32 cellular contexts compared by ENCODE assay signal in genomic region chr2:139626128-139626527, GRCh38.
"Had no signal": no experiment of that assay in that cellular context is flagged by ENCODE, and none has a peak within 500 bp of the region (broad histone marks: within the 10 kb centered on the region; RNA-seq: fewer than 3 reads in every experiment).

No MANE protein-coding gene starts in this region.

- FAIRE-seq: bronchial epithelial cell, TTC549 had no signal

- H3K27ac ChIP-seq: adrenal gland, ascending aorta, cardiac muscle cell, VCaP had no signal

- H3K4me3 ChIP-seq: adrenal gland, ascending aorta, cardiac muscle cell had no signal

- DNase-seq: activated B cell treated with CpG ODN at 0.5 μM for 24 hours; activated CD4-positive, alpha-beta memory T cell treated with anti-CD3 and anti-CD28 coated beads for 36 hours; activated CD4-positive, alpha-beta T cell treated with anti-CD3 and anti-CD28 coated beads for 4 hours; activated CD4-positive, alpha-beta T cell treated with anti-CD3 and anti-CD28 coated beads, Interleukin-2, amount 10 ng/mL, durations not matched to agents 24 days and 14 days; activated CD4-positive, alpha-beta T cell treated with anti-CD3 and anti-CD28 coated beads, Interleukin-2, amount 50 U/mL, for 1 hour; activated CD4-positive, alpha-beta T cell treated with anti-CD3 and anti-CD28 coated beads, Interleukin-2, amount 50 U/mL, for 4 hours; activated CD4-positive, CD25-positive, alpha-beta regulatory T cell treated with anti-CD3 and anti-CD28 coated beads, Interleukin-2, amount 50 U/mL, for 72 hours; activated CD8-positive, alpha-beta memory T cell treated with anti-CD3 and anti-CD28 coated beads, Interleukin-2, amount 50 U/mL, for 4 hours; activated CD8-positive, alpha-beta T cell treated with anti-CD3 and anti-CD28 coated beads for 36 hours; activated effector memory CD4-positive, alpha-beta T cell treated with anti-CD3 and anti-CD28 coated beads, Interleukin-2, amount 50 U/mL, for 16 hours; activated gamma-delta T cell treated with Interleukin-2 at 50 U/mL for 16 hours; activated naive CD4-positive, alpha-beta T cell; activated naive CD4-positive, alpha-beta T cell treated with anti-CD3 and anti-CD28 coated beads for 36 hours; activated naive CD4-positive, alpha-beta T cell treated with anti-CD3 and anti-CD28 coated beads, Interleukin-2, amount 50 U/mL, for 16 hours; activated naive CD8-positive, alpha-beta T cell treated with anti-CD3 and anti-CD28 coated beads for 36 hours; activated T-cell treated with anti-CD3 and anti-CD28 coated beads for 4 hours; activated T-cell treated with anti-CD3 and anti-CD28 coated beads, Interleukin-2, amount 50 U/mL, for 1 hour; activated T-cell treated with anti-CD3 and anti-CD28 coated beads, Interleukin-2, amount 50 U/mL, for 4 hours; activated T-cell treated with anti-CD3 and anti-CD28 coated beads, Interleukin-2, amount 50 U/mL, for 72 hours; adrenal gland; amniotic stem cell; caudate nucleus; cerebellar nuclear complex; T-helper 17 cell; T-helper 9 cell had no signal

- H3K36me3 ChIP-seq: adrenal gland, ascending aorta, cardiac muscle cell had no signal

- ATAC-seq: activated CD8-positive, alpha-beta T cell treated with anti-CD3 and anti-CD28 coated beads for 36 hours; activated naive CD4-positive, alpha-beta T cell treated with anti-CD3 and anti-CD28 coated beads, Interleukin-2, amount 50 U/mL, for 72 hours; activated T-cell treated with anti-CD3 and anti-CD28 coated beads, Interleukin-2, amount 50 U/mL, for 4 hours; activated T-cell treated with anti-CD3 and anti-CD28 coated beads, Interleukin-2, amount 50 U/mL, for 72 hours; activated T-helper 17 cell treated with anti-CD3 and anti-CD28 coated beads, Interleukin-2, amount 50 U/mL, for 72 hours; T-helper 17 cell had no signal

- H3K27me3 ChIP-seq: adrenal gland, ascending aorta, cardiac muscle cell had no signal

- H3K9me3 ChIP-seq: adrenal gland, ascending aorta had no signal

- H3K4me1 ChIP-seq: adrenal gland, ascending aorta had no signal
